In the genomic region with DNA sequence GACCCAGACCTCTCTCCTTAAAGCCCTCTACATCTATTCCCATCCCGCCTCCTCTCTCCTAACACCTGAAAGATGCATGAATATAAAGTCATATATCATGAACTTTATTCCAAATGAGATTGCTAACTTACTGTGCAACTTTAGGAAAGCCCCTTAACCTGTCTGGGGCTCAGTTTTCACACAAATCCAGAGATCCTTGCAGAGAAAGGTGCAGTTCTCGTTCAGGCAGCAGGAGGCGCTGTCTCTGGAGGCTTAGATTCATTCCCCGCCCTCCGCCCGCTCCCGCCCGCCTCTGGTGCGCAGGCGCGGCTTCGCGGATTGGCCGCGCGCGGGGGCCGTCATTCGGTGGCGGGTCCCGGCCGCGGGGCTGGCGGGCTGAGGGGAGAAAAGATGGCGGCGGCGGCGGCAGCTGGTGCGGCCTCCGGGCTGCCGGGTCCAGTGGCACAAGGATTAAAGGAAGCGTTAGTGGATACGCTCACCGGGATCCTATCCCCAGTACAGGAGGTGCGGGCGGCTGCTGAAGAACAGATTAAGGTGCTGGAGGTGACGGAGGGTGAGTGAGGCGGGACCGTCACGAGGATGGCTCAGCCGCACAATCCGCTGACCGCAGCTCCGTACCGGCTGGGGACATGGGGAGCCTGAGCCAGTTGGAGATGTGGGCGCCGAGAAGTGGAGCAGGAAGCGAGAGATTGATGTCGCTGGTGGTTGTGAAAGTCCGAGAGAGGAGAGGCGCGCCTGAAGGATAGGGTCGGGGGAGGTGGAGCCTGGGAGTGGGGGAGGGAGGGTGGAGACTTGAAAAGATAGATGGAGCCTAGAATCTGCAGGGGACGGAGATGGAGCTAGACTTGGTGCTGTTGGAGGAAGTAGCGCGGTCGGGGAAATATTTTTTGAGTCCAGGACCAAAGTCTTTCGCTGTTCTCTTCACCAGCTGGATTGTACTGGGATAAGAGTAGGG, we compare ENCODE assay signal across 1 cellular context.
A peak's percentile ranks its signal among the peaks of the same experiment; 100 is the strongest.
TF ChIP-seq lines count a peak whose summit lies in the region.

IPO9 (plus strand) TSS at position 338 of the 955 bp plus-strand sequence; CDS start at position 391, 53 bp downstream.

TF ChIP-seq in A549, 52 proteins besides CTCF, POLR2A, EP300 and RAD21 (continued from another document):
- TF ChIP-seq, protein P1, sequence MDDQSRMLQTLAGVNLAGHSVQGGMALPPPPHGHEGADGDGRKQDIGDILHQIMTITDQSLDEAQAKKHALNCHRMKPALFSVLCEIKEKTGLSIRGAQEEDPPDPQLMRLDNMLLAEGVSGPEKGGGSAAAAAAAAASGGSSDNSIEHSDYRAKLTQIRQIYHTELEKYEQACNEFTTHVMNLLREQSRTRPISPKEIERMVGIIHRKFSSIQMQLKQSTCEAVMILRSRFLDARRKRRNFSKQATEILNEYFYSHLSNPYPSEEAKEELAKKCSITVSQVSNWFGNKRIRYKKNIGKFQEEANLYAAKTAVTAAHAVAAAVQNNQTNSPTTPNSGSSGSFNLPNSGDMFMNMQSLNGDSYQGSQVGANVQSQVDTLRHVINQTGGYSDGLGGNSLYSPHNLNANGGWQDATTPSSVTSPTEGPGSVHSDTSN (IDR thresholded peaks at IDR 0.05) = peak; percentile 80
- TF ChIP-seq SMC3 (IDR thresholded peaks at IDR 0.05) = peak; percentile 22; the same call in 2 of the 3 replicates
- no peak for TF ChIP-seq POLR2AphosphoS2 (conservative IDR thresholded peaks at IDR 0.05; ENCODE audit: low read length)
- TF ChIP-seq, protein P2, sequence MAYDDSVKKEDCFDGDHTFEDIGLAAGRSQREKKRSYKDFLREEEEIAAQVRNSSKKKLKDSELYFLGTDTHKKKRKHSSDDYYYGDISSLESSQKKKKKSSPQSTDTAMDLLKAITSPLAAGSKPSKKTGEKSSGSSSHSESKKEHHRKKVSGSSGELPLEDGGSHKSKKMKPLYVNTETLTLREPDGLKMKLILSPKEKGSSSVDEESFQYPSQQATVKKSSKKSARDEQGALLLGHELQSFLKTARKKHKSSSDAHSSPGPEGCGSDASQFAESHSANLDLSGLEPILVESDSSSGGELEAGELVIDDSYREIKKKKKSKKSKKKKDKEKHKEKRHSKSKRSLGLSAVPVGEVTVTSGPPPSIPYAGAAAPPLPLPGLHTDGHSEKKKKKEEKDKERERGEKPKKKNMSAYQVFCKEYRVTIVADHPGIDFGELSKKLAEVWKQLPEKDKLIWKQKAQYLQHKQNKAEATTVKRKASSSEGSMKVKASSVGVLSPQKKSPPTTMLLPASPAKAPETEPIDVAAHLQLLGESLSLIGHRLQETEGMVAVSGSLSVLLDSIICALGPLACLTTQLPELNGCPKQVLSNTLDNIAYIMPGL (CRISPR knock-in tag; IDR thresholded peaks at IDR 0.05; ENCODE audit: borderline replicate concordance) = no peak
- no peak for TF ChIP-seq HOXA7 (CRISPR knock-in tag; IDR thresholded peaks at IDR 0.05)
- no peak for TF ChIP-seq FOSL2 (IDR thresholded peaks at IDR 0.05)
- no peak for TF ChIP-seq FOSL2 (CRISPR knock-in tag; IDR thresholded peaks at IDR 0.05)
- peak; percentile 82 for TF ChIP-seq ZFP36 (IDR thresholded peaks at IDR 0.05; ENCODE audit: borderline replicate concordance, partially characterized antibody)
- no peak for TF ChIP-seq BHLHE40 (IDR thresholded peaks at IDR 0.05; ENCODE audit: low read depth, low read length)
- peak; percentile 53 to 89; a peak in 3 of 5 replicates for TF ChIP-seq JUN (IDR thresholded peaks at IDR 0.05)
- TF ChIP-seq GATA3 (IDR thresholded peaks at IDR 0.05; ENCODE audit: borderline replicate concordance) = no peak
- TF ChIP-seq BCL3 (IDR thresholded peaks at IDR 0.05) = peak; percentile 88; the same call in 2 of the 3 replicates
- 0 out of 2 replicates have a peak, but pooled peaks have one; percentile 11 for TF ChIP-seq HDAC2 (IDR thresholded peaks at IDR 0.05)
- TF ChIP-seq, protein P3, sequence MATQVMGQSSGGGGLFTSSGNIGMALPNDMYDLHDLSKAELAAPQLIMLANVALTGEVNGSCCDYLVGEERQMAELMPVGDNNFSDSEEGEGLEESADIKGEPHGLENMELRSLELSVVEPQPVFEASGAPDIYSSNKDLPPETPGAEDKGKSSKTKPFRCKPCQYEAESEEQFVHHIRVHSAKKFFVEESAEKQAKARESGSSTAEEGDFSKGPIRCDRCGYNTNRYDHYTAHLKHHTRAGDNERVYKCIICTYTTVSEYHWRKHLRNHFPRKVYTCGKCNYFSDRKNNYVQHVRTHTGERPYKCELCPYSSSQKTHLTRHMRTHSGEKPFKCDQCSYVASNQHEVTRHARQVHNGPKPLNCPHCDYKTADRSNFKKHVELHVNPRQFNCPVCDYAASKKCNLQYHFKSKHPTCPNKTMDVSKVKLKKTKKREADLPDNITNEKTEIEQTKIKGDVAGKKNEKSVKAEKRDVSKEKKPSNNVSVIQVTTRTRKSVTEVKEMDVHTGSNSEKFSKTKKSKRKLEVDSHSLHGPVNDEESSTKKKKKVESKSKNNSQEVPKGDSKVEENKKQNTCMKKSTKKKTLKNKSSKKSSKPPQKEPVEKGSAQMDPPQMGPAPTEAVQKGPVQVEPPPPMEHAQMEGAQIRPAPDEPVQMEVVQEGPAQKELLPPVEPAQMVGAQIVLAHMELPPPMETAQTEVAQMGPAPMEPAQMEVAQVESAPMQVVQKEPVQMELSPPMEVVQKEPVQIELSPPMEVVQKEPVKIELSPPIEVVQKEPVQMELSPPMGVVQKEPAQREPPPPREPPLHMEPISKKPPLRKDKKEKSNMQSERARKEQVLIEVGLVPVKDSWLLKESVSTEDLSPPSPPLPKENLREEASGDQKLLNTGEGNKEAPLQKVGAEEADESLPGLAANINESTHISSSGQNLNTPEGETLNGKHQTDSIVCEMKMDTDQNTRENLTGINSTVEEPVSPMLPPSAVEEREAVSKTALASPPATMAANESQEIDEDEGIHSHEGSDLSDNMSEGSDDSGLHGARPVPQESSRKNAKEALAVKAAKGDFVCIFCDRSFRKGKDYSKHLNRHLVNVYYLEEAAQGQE (IDR thresholded peaks at IDR 0.05) = no peak; the same call in 1 of the 2 replicates
- TF ChIP-seq KDM5A (IDR thresholded peaks at IDR 0.05) = peak; percentile 67; the same call in 1 of the 2 replicates
- TF ChIP-seq CBX2 (IDR thresholded peaks at IDR 0.05; ENCODE audit: borderline replicate concordance, low read depth) = no peak
- no peak for TF ChIP-seq RNF2 (IDR thresholded peaks at IDR 0.05; ENCODE audit: borderline replicate concordance, low read depth)
- no peak for TF ChIP-seq E2F6 (IDR thresholded peaks at IDR 0.05; ENCODE audit: borderline replicate concordance, low read depth)
- TF ChIP-seq ESRRA (IDR thresholded peaks at IDR 0.05; ENCODE audit: borderline replicate concordance, low read length) = no peak
- no peak for TF ChIP-seq ELK1 (IDR thresholded peaks at IDR 0.05; ENCODE audit: low read depth, low read length)
- TF ChIP-seq JUNB (IDR thresholded peaks at IDR 0.05) = no peak
- TF ChIP-seq, protein P4, sequence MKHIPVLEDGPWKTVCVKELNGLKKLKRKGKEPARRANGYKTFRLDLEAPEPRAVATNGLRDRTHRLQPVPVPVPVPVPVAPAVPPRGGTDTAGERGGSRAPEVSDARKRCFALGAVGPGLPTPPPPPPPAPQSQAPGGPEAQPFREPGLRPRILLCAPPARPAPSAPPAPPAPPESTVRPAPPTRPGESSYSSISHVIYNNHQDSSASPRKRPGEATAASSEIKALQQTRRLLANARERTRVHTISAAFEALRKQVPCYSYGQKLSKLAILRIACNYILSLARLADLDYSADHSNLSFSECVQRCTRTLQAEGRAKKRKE (CRISPR knock-in tag; IDR thresholded peaks at IDR 0.05; ENCODE audit: low read depth) = no peak; the same call in 1 of the 2 replicates
- no peak for TF ChIP-seq SREBF2 (IDR thresholded peaks at IDR 0.05)
- no peak for TF ChIP-seq USF2 (IDR thresholded peaks at IDR 0.05)
- no peak for TF ChIP-seq RFX5 (IDR thresholded peaks at IDR 0.05)
